In the genomic region with DNA sequence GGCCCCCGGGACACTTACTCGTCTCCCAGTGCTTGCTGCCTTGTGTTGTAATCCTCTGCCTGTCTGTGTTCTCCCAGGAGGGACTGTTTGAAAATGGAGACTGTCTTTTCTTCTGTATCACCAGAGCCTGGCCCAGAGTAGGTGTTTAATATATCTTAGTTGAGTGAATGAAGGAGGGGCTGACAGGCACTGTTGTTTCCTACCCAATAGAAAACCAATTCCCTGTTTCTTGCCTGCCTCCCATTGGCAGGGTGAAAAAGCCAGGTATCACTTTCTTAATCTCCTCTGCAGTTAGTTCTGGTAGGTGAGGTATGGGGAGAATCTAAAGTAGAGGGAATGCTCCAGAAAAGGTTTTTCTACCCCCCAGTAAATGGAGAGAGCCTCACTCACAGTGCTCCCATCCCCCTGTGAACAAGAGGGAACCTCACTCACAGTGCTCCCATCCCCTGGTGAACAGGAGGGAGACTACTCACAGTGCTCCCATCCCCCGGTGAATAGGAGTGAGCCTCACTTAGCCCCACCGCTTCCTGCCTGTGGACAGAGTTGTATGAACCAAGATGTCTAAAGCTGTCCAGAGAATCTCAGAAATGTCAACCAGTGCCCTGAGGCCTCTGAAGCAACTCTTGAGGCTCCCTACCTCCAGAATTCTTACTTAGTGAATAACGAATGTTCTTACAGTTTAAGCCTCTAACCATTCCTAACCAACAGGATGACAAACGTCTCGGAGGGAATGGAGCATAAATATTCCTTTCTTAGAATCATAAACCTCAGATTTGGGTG, we compare ENCODE assay signal across 15 cellular contexts. TPM values are rescaled to one million over a fixed set of nuclear protein-coding genes. Genes with fewer than 3 reads are reported as not detected.
DNase-seq lines count a peak whose midpoint lies in the region; ATAC-seq and TF ChIP-seq lines count a peak whose summit lies in the region.
"Had no signal": no experiment of that assay in that cellular context is flagged by ENCODE, and none has a peak within 500 bp of the region (broad histone marks: within the 10 kb centered on the region; RNA-seq: fewer than 3 reads in every experiment).

A gene (minus strand): TSS at position 122 of the 780 bp plus-strand sequence. CDS start 1,364 bp downstream, outside the sequence.

- no peaks in the 10 kb centered on the region for H3K9me3 Mint-ChIP-seq in naive thymus-derived CD8-positive, alpha-beta T cell
- H3K9me3 Mint-ChIP-seq in activated T-helper 1 cell treated with anti-CD3 and anti-CD28 coated beads, Interleukin-12 subunit alpha, Interleukin-12 subunit beta, Interleukin-2, Interleukin-4 antibody, amounts not matched to agents 30 ng/mL and 10 ng/mL and 1 ng/mL, durations not matched to agents 14 hours and 24 hours and 36 hours, result no peaks in the 10 kb centered on the region

- peak within 1 kb of the TSS in 4 of 10 donors; percentile 3 to 72 (median 52) for H3K4me3 Mint-ChIP-seq in naive thymus-derived CD8-positive, alpha-beta T cell
- H3K4me3 Mint-ChIP-seq in activated T-helper 1 cell treated with anti-CD3 and anti-CD28 coated beads, Interleukin-12 subunit alpha, Interleukin-12 subunit beta, Interleukin-2, Interleukin-4 antibody, amounts not matched to agents 30 ng/mL and 10 ng/mL and 1 ng/mL, durations not matched to agents 14 hours and 24 hours and 36 hours, result no peak within 1 kb of the TSS

- no peak for TF ChIP-seq CTCF in foreskin keratinocyte (conservative IDR thresholded peaks at IDR 0.05)

- intact Hi-C loops in Right ventricle myocardium inferior (cut with DNase I) (no loop called here), Right ventricle myocardium superior (cut with DNase I) (no loop called here)
- intact Hi-C loops in activated T-helper 1 cell treated with anti-CD3 and anti-CD28 coated beads, Interleukin-12 subunit alpha, Interleukin-12 subunit beta, Interleukin-2, Interleukin-4 antibody, amounts not matched to agents 30 ng/mL and 10 ng/mL and 1 ng/mL, durations not matched to agents 14 hours and 24 hours and 36 hours (cut with micrococcal nuclease), result no loop called here

- no peak within 1 kb of the TSS for H3K27ac ChIP-seq in foreskin keratinocyte
- H3K27ac ChIP-seq: adrenal gland had no signal

- peaks cover 9% of the 10 kb centered on the region for H3K4me1 ChIP-seq in foreskin keratinocyte
- H3K4me1 ChIP-seq: adrenal gland had no signal

- DNase-seq in Right ventricle myocardium inferior (ENCODE audit: missing footprints) (no peak), Right ventricle myocardium superior (no peak), foreskin keratinocyte (peak; percentile 22 to 89), MV-4-11 (lab: John Stamatoyannopoulos, UW) (no peak), RKO (ENCODE audit: low spot score) (no peak)
- no peak for DNase-seq in naive thymus-derived CD8-positive, alpha-beta T cell
- no peak for DNase-seq in activated T-helper 1 cell treated with anti-CD3 and anti-CD28 coated beads, Interleukin-12 subunit alpha, Interleukin-12 subunit beta, Interleukin-2, Interleukin-4 antibody, amounts not matched to agents 30 ng/mL and 10 ng/mL and 1 ng/mL, durations not matched to agents 14 hours and 24 hours and 36 hours (ENCODE audit: low spot score)
- DNase-seq: activated CD4-positive, CD25-positive, alpha-beta regulatory T cell; adrenal gland; cortex of kidney; NCI-H2227 treated with DMSO at 0.1 percent for 48 hours; stimulated activated naive CD4-positive, alpha-beta T cell treated with Interleukin-2 at 50 U/mL for 16 hours had no signal

- peak within 1 kb of the TSS in 8 of 10 donors; percentile 30 to 88 (median 61) for H3K27ac Mint-ChIP-seq in naive thymus-derived CD8-positive, alpha-beta T cell
- H3K27ac Mint-ChIP-seq in activated T-helper 1 cell treated with anti-CD3 and anti-CD28 coated beads, Interleukin-12 subunit alpha, Interleukin-12 subunit beta, Interleukin-2, Interleukin-4 antibody, amounts not matched to agents 30 ng/mL and 10 ng/mL and 1 ng/mL, durations not matched to agents 14 hours and 24 hours and 36 hours, result no peak within 1 kb of the TSS

- peaks cover 2% of the 10 kb centered on the region for H3K27me3 ChIP-seq in foreskin keratinocyte
- H3K27me3 ChIP-seq: adrenal gland had no signal

- ATAC-seq in Right ventricle myocardium inferior (no peak), Right ventricle myocardium superior (ENCODE audit: poor library complexity) (no peak), foreskin keratinocyte (no peak), HG02798 (IDR thresholded peaks at IDR 0.05; ENCODE audit: poor library complexity, unreplicated experiment) (no peak)
- ATAC-seq in naive thymus-derived CD8-positive, alpha-beta T cell, result no peak

- POLR2A ChIA-PET in naive thymus-derived CD8-positive, alpha-beta T cell (lab: Charles Lee), result no interaction called here

- peaks cover 25 to 43% (median 37%) of the 10 kb centered on the region in 4 donors for H3K4me1 Mint-ChIP-seq in naive thymus-derived CD8-positive, alpha-beta T cell
- peaks cover 16% of the 10 kb centered on the region for H3K4me1 Mint-ChIP-seq in activated T-helper 1 cell treated with anti-CD3 and anti-CD28 coated beads, Interleukin-12 subunit alpha, Interleukin-12 subunit beta, Interleukin-2, Interleukin-4 antibody, amounts not matched to agents 30 ng/mL and 10 ng/mL and 1 ng/mL, durations not matched to agents 14 hours and 24 hours and 36 hours (ENCODE audit: low read depth)

- H3K27me3 Mint-ChIP-seq in naive thymus-derived CD8-positive, alpha-beta T cell, result no peaks in the 10 kb centered on the region
- H3K27me3 Mint-ChIP-seq in activated T-helper 1 cell treated with anti-CD3 and anti-CD28 coated beads, Interleukin-12 subunit alpha, Interleukin-12 subunit beta, Interleukin-2, Interleukin-4 antibody, amounts not matched to agents 30 ng/mL and 10 ng/mL and 1 ng/mL, durations not matched to agents 14 hours and 24 hours and 36 hours (ENCODE audit: insufficient read depth), result no peaks in the 10 kb centered on the region

- H3K36me3 Mint-ChIP-seq in naive thymus-derived CD8-positive, alpha-beta T cell, result no peaks in the 10 kb centered on the region
- no peaks in the 10 kb centered on the region for H3K36me3 Mint-ChIP-seq in activated T-helper 1 cell treated with anti-CD3 and anti-CD28 coated beads, Interleukin-12 subunit alpha, Interleukin-12 subunit beta, Interleukin-2, Interleukin-4 antibody, amounts not matched to agents 30 ng/mL and 10 ng/mL and 1 ng/mL, durations not matched to agents 14 hours and 24 hours and 36 hours (ENCODE audit: low read depth)

RNA-seq across cellular contexts. Expression of the gene that starts here (rescaled TPM):
- 11.3 TPM for total RNA-seq in Right ventricle myocardium inferior
- total RNA-seq in Right ventricle myocardium superior, result 8.1 TPM
- 1.8 and 2.0 TPM in 2 replicates for total RNA-seq in foreskin keratinocyte
- 1.2 and 1.7 TPM in 2 replicates for polyA plus RNA-seq in foreskin keratinocyte
- total RNA-seq in naive thymus-derived CD8-positive, alpha-beta T cell, result not detected
- polyA plus RNA-seq in naive thymus-derived CD8-positive, alpha-beta T cell, result not detected
- total RNA-seq in activated T-helper 1 cell treated with anti-CD3 and anti-CD28 coated beads, Interleukin-12 subunit alpha, Interleukin-12 subunit beta, Interleukin-2, Interleukin-4 antibody, amounts not matched to agents 30 ng/mL and 10 ng/mL and 1 ng/mL, durations not matched to agents 14 hours and 24 hours and 36 hours, result not detected in 2 replicates
- total RNA-seq: A172, myocyte had no signal

Comparison
In these comparisons a context has a peak if more than half of its experiments do, and no peak if none do; other contexts are left out.
1. DNase-seq: peak in foreskin keratinocyte (2 of 2); none in Right ventricle myocardium inferior (single experiment), Right ventricle myocardium superior (single experiment), naive thymus-derived CD8-positive, alpha-beta T cell (0 of 10), MV-4-11 (single experiment), RKO (single experiment) and activated T-helper 1 cell treated with anti-CD3 and anti-CD28 coated beads, Interleukin-12 subunit alpha, Interleukin-12 subunit beta, Interleukin-2, Interleukin-4 antibody, amounts not matched to agents 30 ng/mL and 10 ng/mL and 1 ng/mL, durations not matched to agents 14 hours and 24 hours and 36 hours (single experiment).